ENCODE assay signal across 22 cellular contexts in the genomic region with DNA sequence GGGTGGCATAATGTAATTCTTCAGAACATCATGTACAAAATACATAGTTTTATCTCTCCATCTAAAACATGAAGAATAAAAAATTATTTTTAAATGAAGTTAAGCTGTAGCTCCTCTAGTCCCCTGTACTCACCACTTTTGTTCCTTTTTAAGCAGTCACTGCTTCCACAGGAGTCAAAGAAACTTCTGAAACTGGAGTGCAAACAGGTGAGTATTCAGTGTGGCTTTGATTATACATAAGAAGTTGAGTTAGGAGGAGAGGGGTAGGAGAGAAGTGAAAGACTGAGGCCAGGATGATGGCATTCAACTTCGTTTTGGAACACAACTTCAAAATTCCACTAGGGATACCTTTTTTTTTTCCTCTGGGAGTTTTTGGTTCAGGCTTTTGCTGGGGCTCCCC.
DNase-seq lines count a peak whose midpoint lies in the region; ATAC-seq lines count a peak whose summit lies in the region.
"Had no signal": no experiment of that assay in that cellular context is flagged by ENCODE, and none has a peak within 500 bp of the region (broad histone marks: within the 10 kb centered on the region; RNA-seq: fewer than 3 reads in every experiment).

No MANE protein-coding gene starts in this region.

- no peaks in the 10 kb centered on the region for H3K36me3 ChIP-seq in mesendoderm (ENCODE audit: control insufficient read depth, insufficient read depth, low read length)

- H3K56ac ChIP-seq in mesendoderm (ENCODE audit: low read length) = no peak overlapping the region

- peak overlapping the region; percentile 5 for H4K8ac ChIP-seq in mesendoderm (ENCODE audit: low read depth, low read length)

- H3K27me3 ChIP-seq in mesendoderm (ENCODE audit: insufficient read depth, low read length, poor library complexity) = no peaks in the 10 kb centered on the region
- H3K27me3 ChIP-seq: dorsolateral prefrontal cortex had no signal

- no peak overlapping the region for H2BK120ac ChIP-seq in mesendoderm (ENCODE audit: low read depth, low read length)

- no peak overlapping the region for H2AK5ac ChIP-seq in mesendoderm (ENCODE audit: low read length)

- DNase-seq in mesendoderm (no peak), NCI-H146 (lab: John Stamatoyannopoulos, UW) (no peak)
- DNase-seq in stimulated activated CD4-positive, alpha-beta T cell treated with anti-CD3 and anti-CD28 coated beads, Interleukin-2, amount 100 ng/mL, for 48 hours = no peak
- DNase-seq: activated B cell treated with CpG ODN at 0.5 μM for 24 hours; activated CD4-positive, alpha-beta T cell treated with anti-CD3 and anti-CD28 coated beads, Interleukin-2, amount 50 U/mL, for 4 hours; activated CD8-positive, alpha-beta memory T cell treated with anti-CD3 and anti-CD28 coated beads, Interleukin-2, amount 50 U/mL, for 4 hours; activated naive CD8-positive, alpha-beta T cell treated with anti-CD3 and anti-CD28 coated beads for 36 hours; dorsolateral prefrontal cortex; H7; left cardiac atrium; naive B cell; NCI-H1436 treated with DMSO at 0.1 percent for 48 hours; NCI-H2171; NCI-H524; small intestine; stimulated activated naive B cell treated with anti-CD40 and anti-IgM and Interleukin-4, amounts not matched to agents 10 μg/mL and 1 μg/mL and 100 μg/mL, for 72 hours had no signal

- H3K4me2 ChIP-seq in mesendoderm (ENCODE audit: low read length) = no peak overlapping the region

- H3K27ac ChIP-seq in mesendoderm (ENCODE audit: low read depth, low read length) = no peak overlapping the region
- H3K27ac ChIP-seq: RWPE1, SK-N-MC had no signal

- H2BK15ac ChIP-seq in mesendoderm (replicated peaks; ENCODE audit: low read depth) = no peak overlapping the region

- H3K4me1 ChIP-seq in mesendoderm (ENCODE audit: control insufficient read depth, low read depth, low read length) = no peaks in the 10 kb centered on the region

- no peak overlapping the region for H2BK5ac ChIP-seq in mesendoderm (ENCODE audit: low read length)

- no peak overlapping the region for H4K5ac ChIP-seq in mesendoderm (ENCODE audit: low read length)

- no peak overlapping the region for H3K9ac ChIP-seq in mesendoderm (ENCODE audit: low read length)

- no peak overlapping the region for H3K18ac ChIP-seq in mesendoderm (ENCODE audit: low read length)

- ATAC-seq in GM18868 (IDR thresholded peaks at IDR 0.05; ENCODE audit: unreplicated experiment) (peak; percentile 42), GM21447 (IDR thresholded peaks at IDR 0.05; ENCODE audit: unreplicated experiment) (peak; percentile 43), HG03025 (IDR thresholded peaks at IDR 0.05; ENCODE audit: low FRiP score, unreplicated experiment) (peak; percentile 49), GM18873 (IDR thresholded peaks at IDR 0.05; ENCODE audit: low FRiP score, unreplicated experiment) (no peak)
- ATAC-seq: left cardiac atrium; stimulated activated naive B cell treated with anti-CD40 and anti-IgM and Interleukin-4, amounts not matched to agents 10 μg/mL and 1 μg/mL and 100 μg/mL, for 72 hours had no signal

- H3K23ac ChIP-seq in mesendoderm (ENCODE audit: low read length) = no peak overlapping the region

- H3K4ac ChIP-seq in mesendoderm (ENCODE audit: low read depth, low read length) = no peak overlapping the region

- no peak overlapping the region for H3K4me3 ChIP-seq in mesendoderm (ENCODE audit: low read length)
- H3K4me3 ChIP-seq: dorsolateral prefrontal cortex, SK-N-MC had no signal

- no peaks in the 10 kb centered on the region for H3K79me1 ChIP-seq in mesendoderm (ENCODE audit: low read length)

- no CpG with 5 or more reads among the region's 1 CpG for WGBS in mesendoderm (ENCODE audit: extremely low coverage, insufficient coverage, low lambda C conversion rate)

- H3K79me2 ChIP-seq in mesendoderm (ENCODE audit: control insufficient read depth, insufficient read depth, low read length) = no peaks in the 10 kb centered on the region
